Comparison of ENCODE assay signal across 10 cellular contexts in the genomic region with DNA sequence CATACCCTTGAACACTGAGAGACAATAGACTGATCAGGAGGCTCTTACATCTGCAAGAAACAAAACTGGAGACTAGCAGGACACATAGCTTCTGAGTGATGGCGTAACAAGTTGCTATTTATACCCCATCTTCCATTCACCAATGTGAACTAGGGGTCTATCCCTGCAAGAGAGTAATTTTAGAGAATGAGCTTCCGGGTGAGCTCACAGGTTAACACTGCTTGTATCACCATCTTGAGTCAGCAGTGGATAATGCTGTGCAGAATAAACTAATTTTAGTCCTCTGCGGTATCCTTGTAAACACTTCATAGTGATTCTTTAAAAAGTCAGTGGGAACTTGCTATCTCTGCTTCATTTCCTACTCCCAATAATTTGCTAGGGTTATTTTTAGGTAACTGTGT. TPM values are rescaled to one million over a fixed set of nuclear protein-coding genes. Genes with fewer than 3 reads are reported as not detected.
DNase-seq lines count a peak whose midpoint lies in the region; ATAC-seq and TF ChIP-seq lines count a peak whose summit lies in the region.
"Not testable (repeated sequence)": the region's sequence is repeated elsewhere in the genome, so short reads cannot be mapped to it uniquely, and the experiment has no call there.
"Had no signal": no experiment of that assay in that cellular context is flagged by ENCODE, and none has a peak within 500 bp of the region (broad histone marks: within the 10 kb centered on the region; RNA-seq: fewer than 3 reads in every experiment).

No MANE protein-coding gene starts in this region.

- not testable (repeated sequence) for H3K79me2 ChIP-seq in ACC112 (ENCODE audit: control insufficient read depth, insufficient read depth, low read length, unreplicated experiment)

- not testable (repeated sequence) for H2AK5ac ChIP-seq in mesenchymal stem cell (ENCODE audit: low read length, severe bottlenecking)

- H2BK12ac ChIP-seq in mesenchymal stem cell (ENCODE audit: low read length in 2 of 2): not testable (repeated sequence)

- H2BK15ac ChIP-seq in mesenchymal stem cell (ENCODE audit: low read depth, poor library complexity, severe bottlenecking): not testable (repeated sequence)

- not testable (repeated sequence) for TF ChIP-seq POLR2A in heart left ventricle (IDR thresholded peaks at IDR 0.05); thyroid gland (IDR thresholded peaks at IDR 0.05)

- H4K91ac ChIP-seq in mesenchymal stem cell (ENCODE audit: low read length): not testable (repeated sequence)

- TF ChIP-seq CTCF in heart left ventricle (IDR thresholded peaks at IDR 0.05); thyroid gland (IDR thresholded peaks at IDR 0.05): not testable (repeated sequence)

- H3K9ac ChIP-seq in adipocyte (ENCODE audit: low read length): peak overlapping the region; percentile 73
- peak overlapping the region; percentile 77 for H3K9ac ChIP-seq in mesenchymal stem cell (ENCODE audit: low read length)
- H3K9ac ChIP-seq in rectal smooth muscle tissue (ENCODE audit: low read length): not testable (repeated sequence)

- H3K4ac ChIP-seq in mesenchymal stem cell (ENCODE audit: low read depth in 1 of 2, low read length in 2 of 2): not testable (repeated sequence)

- not testable (repeated sequence) for H3K9me3 ChIP-seq in adipocyte (ENCODE audit: control insufficient read depth, low read length); heart left ventricle; mesenchymal stem cell (ENCODE audit: control insufficient read depth, low read length); thyroid gland

- not testable (repeated sequence) for H2AFZ ChIP-seq in ACC112 (ENCODE audit: low read length, unreplicated experiment); mesenchymal stem cell (ENCODE audit: low read depth, low read length)

- H3K4me2 ChIP-seq in mesenchymal stem cell (ENCODE audit: low read length, poor library complexity, severe bottlenecking): not testable (repeated sequence)

- peak; percentile 56 for DNase-seq in HT1080 (ENCODE audit: low read depth)
- DNase-seq in adipocyte (ENCODE audit: low read depth): peak; percentile 34
- peak; percentile 66 for DNase-seq in fibroblast of gingiva (ENCODE audit: low read depth)
- DNase-seq in heart left ventricle, thyroid gland: not testable (repeated sequence)
- peak; percentile 87 for DNase-seq in mesenchymal stem cell

- ATAC-seq in heart left ventricle: peak; percentile 38 to 88 (median 83)

- H2BK5ac ChIP-seq in mesenchymal stem cell (ENCODE audit: low read depth, low read length, poor library complexity, severe bottlenecking): not testable (repeated sequence)

- H3K27ac ChIP-seq in ACC112 (ENCODE audit: low read depth, low read length) (peak overlapping the region; percentile 96), heart left ventricle (peak overlapping the region; percentile 28 to 88 (median 66)), mesenchymal stem cell (ENCODE audit: low read length, poor library complexity, severe bottlenecking) (peak overlapping the region; percentile 40), rectal smooth muscle tissue (ENCODE audit: low read depth, low read length) (peak overlapping the region; percentile 74), thyroid gland (peak overlapping the region; percentile 17 to 84 (median 58))

- H2BK120ac ChIP-seq in mesenchymal stem cell (ENCODE audit: low read depth, low read length): not testable (repeated sequence)

- H3K14ac ChIP-seq in mesenchymal stem cell (ENCODE audit: low read length in 2 of 2): not testable (repeated sequence)

- H3K79me1 ChIP-seq in mesenchymal stem cell (replicated peaks; ENCODE audit: low read length, poor library complexity, severe bottlenecking): not testable (repeated sequence)

- 0 out of 2 replicates have a peak overlapping the region, but pooled peaks have one; percentile 53 for H3K4me3 ChIP-seq in ACC112 (ENCODE audit: low read depth, low read length)
- not testable (repeated sequence) for H3K4me3 ChIP-seq in adipocyte (ENCODE audit: low read length); heart left ventricle; mesenchymal stem cell (ENCODE audit: insufficient read depth in 1 of 2, low read depth in 1 of 2, low read length in 2 of 2); rectal smooth muscle tissue (ENCODE audit: low read length); thyroid gland (replicated peaks in 1 of 3)

- not testable (repeated sequence) for H3K27me3 ChIP-seq in ACC112 (ENCODE audit: insufficient read depth, low read length); adipocyte (replicated peaks; ENCODE audit: control insufficient read depth, insufficient read depth, low read length); heart left ventricle; mesenchymal stem cell (ENCODE audit: control insufficient read depth in 1 of 2, insufficient read depth in 1 of 2, low read length in 2 of 2); rectal smooth muscle tissue (ENCODE audit: control insufficient read depth, insufficient read depth, low read length); thyroid gland

- not testable (repeated sequence) for H3K36me3 ChIP-seq in ACC112 (ENCODE audit: insufficient read depth, low read length); adipocyte (ENCODE audit: control insufficient read depth, insufficient read depth, low read length, severe bottlenecking); heart left ventricle; mesenchymal stem cell (ENCODE audit: control insufficient read depth in 1 of 2, insufficient read depth in 2 of 2, low read depth in 1 of 2, low read length in 2 of 2); rectal smooth muscle tissue (ENCODE audit: control insufficient read depth, insufficient read depth, low read length); thyroid gland

- 8 to 31% (median 26%) methylated on average over 2 to 3 of the region's 3 CpGs for WGBS in heart left ventricle, 4 donors
- 0% methylated on average over 1 of the region's 3 CpGs for WGBS in mesenchymal stem cell
- 57 to 81% methylated on average over 3 of the region's 3 CpGs for WGBS in thyroid gland, 2 donors

- H3K18ac ChIP-seq in mesenchymal stem cell (ENCODE audit: low read depth in 1 of 2, low read length in 2 of 2): not testable (repeated sequence)

- intact Hi-C loops in heart left ventricle (cut with DNase I); thyroid gland (cut with DNase I): not testable (repeated sequence)

- H4K8ac ChIP-seq in mesenchymal stem cell (ENCODE audit: low read length): not testable (repeated sequence)

- H3K4me1 ChIP-seq in ACC112 (ENCODE audit: control insufficient read depth, insufficient read depth, low read length, unreplicated experiment) (peaks cover 44% of the 10 kb centered on the region), adipocyte (ENCODE audit: control insufficient read depth, insufficient read depth, low read length) (peaks cover 38% of the 10 kb centered on the region), heart left ventricle (peaks cover 0 to 22% (median 2%) of the 10 kb centered on the region in 12 donors), thyroid gland (peaks cover 3 to 11% of the 10 kb centered on the region in 2 donors)
- not testable (repeated sequence) for H3K4me1 ChIP-seq in mesenchymal stem cell (ENCODE audit: control insufficient read depth, insufficient read depth, low read depth, low read length); rectal smooth muscle tissue (ENCODE audit: control insufficient read depth, insufficient read depth, low read length)

- H3K23ac ChIP-seq in mesenchymal stem cell (ENCODE audit: low read length in 2 of 2): not testable (repeated sequence)

RNA-seq across cellular contexts. Expression of a gene that starts 55.0 kb away (rescaled TPM):
- total RNA-seq in HT1080 (2014; rRNA removed; shearing (Covaris generic)): 22.9 and 38.1 TPM in 2 replicates
- polyA plus RNA-seq in HT1080 (2015; cell fraction: cytosol; rRNA removed): 367 and 414 TPM in 2 replicates
- polyA plus RNA-seq in HT1080 (2015; cell fraction: nucleus; rRNA removed): 987 and 1,103 TPM in 2 replicates
- total RNA-seq in heart left ventricle (100 to 1,000 TPM in 1 of 9 donors, 10 to 100 TPM in 8; 12.0 to 213 (median 48.9) TPM), thyroid gland (10 to 100 TPM; 20.6 to 63.4 (median 47.6) TPM)
- 100 to 1,000 TPM in 1 of 2 donors, 10 to 100 TPM in 1; 31.0 to 253 TPM for polyA plus RNA-seq in heart left ventricle
- polyA plus RNA-seq in mesenchymal stem cell (2013, experiment 1 of 2): 408 TPM
- 395 TPM for polyA plus RNA-seq in mesenchymal stem cell (2013, experiment 2 of 2)
- total RNA-seq: activated CD4-positive, alpha-beta memory T cell treated with anti-CD3 and anti-CD28 coated beads for 36 hours; activated T-helper 17 cell treated with anti-CD3 and anti-CD28 coated beads, Interleukin-2, amount 50 U/mL, for 72 hours had no signal

Comparison
In these comparisons a context has a peak if more than half of its experiments do, and no peak if none do; other contexts are left out.
1. H3K27ac ChIP-seq: peak in every context shown above with its lines; median percentile 96 in ACC112; 74 in rectal smooth muscle tissue; 66 in heart left ventricle; 58 in thyroid gland; 40 in mesenchymal stem cell.